ENCODE assay signal across 19 cellular contexts in the genomic region with DNA sequence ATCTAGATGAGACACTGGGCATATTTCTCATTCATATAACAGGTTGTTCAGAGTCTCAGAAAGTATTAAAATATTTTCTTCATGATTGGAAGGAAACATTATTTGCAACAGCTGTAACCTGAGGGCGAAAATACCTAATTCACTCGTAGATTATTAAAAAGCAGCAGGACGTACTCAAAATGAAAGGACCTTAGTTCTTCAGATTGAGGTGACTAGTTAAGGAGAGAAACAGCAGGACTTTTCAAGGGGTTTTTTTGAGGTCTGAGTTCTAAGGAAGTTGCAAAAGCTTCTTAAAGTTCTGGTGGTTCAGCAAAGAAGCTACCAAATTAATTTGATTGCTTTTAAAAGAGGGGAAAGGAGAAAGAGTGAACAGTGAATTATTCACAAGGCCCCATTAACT.
A peak's percentile ranks its signal among the peaks of the same experiment; 100 is the strongest.
DNase-seq lines count a peak whose midpoint lies in the region; ATAC-seq, FAIRE-seq and TF ChIP-seq lines count a peak whose summit lies in the region.
"Had no signal": no experiment of that assay in that cellular context is flagged by ENCODE, and none has a peak within 500 bp of the region (broad histone marks: within the 10 kb centered on the region; RNA-seq: fewer than 3 reads in every experiment).

No MANE protein-coding gene starts in this region.

- no peaks in the 10 kb centered on the region for H3K9me3 ChIP-seq in smooth muscle cell (replicated peaks; ENCODE audit: low read depth)
- H3K9me3 ChIP-seq: Peyer's patch had no signal

- H3K9ac ChIP-seq in smooth muscle cell (ENCODE audit: low read depth): no peak overlapping the region

- no peak overlapping the region for H2AFZ ChIP-seq in smooth muscle cell (ENCODE audit: low read depth)

- peaks cover 9% of the 10 kb centered on the region for H3K4me1 ChIP-seq in smooth muscle cell (ENCODE audit: low read depth)
- H3K4me1 ChIP-seq: Peyer's patch had no signal

- H3K27me3 ChIP-seq in smooth muscle cell (ENCODE audit: low read depth): no peaks in the 10 kb centered on the region
- H3K27me3 ChIP-seq: Peyer's patch had no signal

- WGBS in smooth muscle cell (ENCODE audit: low lambda C conversion rate): 91% methylated on average over 3 of the region's 3 CpGs

- no peaks in the 10 kb centered on the region for H3K36me3 ChIP-seq in smooth muscle cell (ENCODE audit: low read depth)
- H3K36me3 ChIP-seq: Peyer's patch had no signal

- FAIRE-seq in GM12891 (lab: Jason Lieb, UNC): no peak
- FAIRE-seq: K562 had no signal

- H3K79me2 ChIP-seq in smooth muscle cell (ENCODE audit: low read depth): no peaks in the 10 kb centered on the region

- peak; percentile 47 for ATAC-seq in GM19463 (IDR thresholded peaks at IDR 0.05; ENCODE audit: unreplicated experiment)
- ATAC-seq in HG02885 (IDR thresholded peaks at IDR 0.05; ENCODE audit: poor library complexity, unreplicated experiment): peak; percentile 48
- ATAC-seq in GM18858 (IDR thresholded peaks at IDR 0.05; ENCODE audit: unreplicated experiment): no peak
- ATAC-seq: K562 had no signal

- DNase-seq in GM12865 (ENCODE audit: low read depth) (peak; percentile 16), smooth muscle cell (lab: John Stamatoyannopoulos, UW; ENCODE audit: unreplicated experiment) (no peak), GM19240 (ENCODE audit: insufficient read length, low spot score) (no peak), GM12891 (ENCODE audit: insufficient read length, low spot score) (no peak)
- DNase-seq: Calu3; CD4-positive, CD25-positive, alpha-beta regulatory T cell; DMS53; HFFc6; MV-4-11; NCI-H2029; NCI-H2171 treated with DMSO at 0.1 percent for 48 hours; NCI-H510A; Peyer's patch had no signal

- H3K4me3 ChIP-seq in GM12865 (ENCODE audit: low read depth, low read length) (no peak overlapping the region), smooth muscle cell (no peak overlapping the region)
- H3K4me3 ChIP-seq: K562, Peyer's patch had no signal

- TF ChIP-seq POLR2A in GM12891 (IDR thresholded peaks at IDR 0.05; ENCODE audit: low read depth, low read length): no peak

- H3F3A ChIP-seq in smooth muscle cell (ENCODE audit: low read depth): no peaks in the 10 kb centered on the region

- TF ChIP-seq CTCF in GM12865 (IDR thresholded peaks at IDR 0.05; ENCODE audit: insufficient read depth, low read depth, low read length, missing control alignments) (no peak), smooth muscle cell (IDR thresholded peaks at IDR 0.05; ENCODE audit: borderline replicate concordance, insufficient read depth, poor library complexity, severe bottlenecking) (no peak)

- H4K20me1 ChIP-seq in smooth muscle cell (ENCODE audit: low read depth): no peaks in the 10 kb centered on the region

- H3K27ac ChIP-seq in cingulate gyrus (ENCODE audit: low read depth, low read length) (peak overlapping the region; percentile 76), smooth muscle cell (ENCODE audit: low read depth) (no peak overlapping the region)
- H3K27ac ChIP-seq: 22Rv1, Peyer's patch had no signal

- H3K4me2 ChIP-seq in smooth muscle cell: no peak overlapping the region

TF ChIP-seq in GM12891, 5 proteins besides CTCF, POLR2A, EP300 and RAD21:
- TF ChIP-seq POU2F2 (IDR thresholded peaks at IDR 0.05; ENCODE audit: low read depth, low read length): no peak
- no peak for TF ChIP-seq POLR2AphosphoS5 (IDR thresholded peaks at IDR 0.05; ENCODE audit: low read depth, low read length)
- TF ChIP-seq SPI1 (IDR thresholded peaks at IDR 0.05; ENCODE audit: low read depth, low read length): no peak
- no peak for TF ChIP-seq PAX5 (IDR thresholded peaks at IDR 0.05; ENCODE audit: insufficient read depth, low read length, severe bottlenecking)
- no peak for TF ChIP-seq TAF1 (IDR thresholded peaks at IDR 0.05; ENCODE audit: low read depth, low read length)
TF ChIP-seq in GM12891: peak in this region for 0.
